ENCODE assay signal across 8 cellular contexts in the genomic region with DNA sequence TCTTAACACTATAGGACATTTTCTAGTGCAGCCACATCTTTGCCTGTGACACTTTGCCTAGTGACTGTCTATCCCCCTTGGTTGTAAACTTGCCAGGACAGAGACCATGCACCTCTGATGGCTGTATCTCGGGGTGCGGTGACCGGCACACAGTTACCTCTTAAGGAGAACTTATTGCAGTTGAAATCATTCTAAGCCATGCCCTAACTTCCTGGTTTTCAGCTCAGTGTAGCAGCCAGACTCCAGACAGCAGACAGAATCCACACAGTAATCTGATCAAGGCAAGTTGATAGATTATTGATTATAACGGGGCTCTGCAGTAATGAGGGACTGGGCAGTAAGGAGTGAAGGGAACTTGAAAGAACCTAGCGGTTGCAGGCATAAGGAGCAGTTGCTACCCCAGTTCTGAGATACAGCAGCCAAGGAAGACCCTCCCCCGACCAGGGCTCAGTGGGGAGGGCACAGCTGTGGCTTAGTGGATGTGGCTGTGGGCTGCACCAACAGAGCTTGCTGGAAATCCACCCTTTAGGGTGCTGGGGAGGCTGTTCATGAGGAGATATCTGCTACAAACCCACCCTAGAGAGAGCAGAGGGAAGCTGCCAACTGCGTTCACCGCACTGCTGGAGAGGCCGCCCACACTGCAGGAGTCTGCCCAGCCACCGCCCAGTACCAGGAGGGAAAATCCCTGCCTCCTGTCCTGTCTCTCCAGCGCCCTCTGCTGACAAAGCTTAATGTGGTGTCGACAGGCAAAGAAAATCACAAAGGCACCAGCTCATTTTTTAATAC.
A peak's percentile ranks its signal among the peaks of the same experiment; 100 is the strongest.
DNase-seq lines count a peak whose midpoint lies in the region; ATAC-seq lines count a peak whose summit lies in the region.

No MANE protein-coding gene starts in this region.

- peaks cover 56% of the 10 kb centered on the region for H3K4me1 Mint-ChIP-seq in central memory CD8-positive, alpha-beta T cell

- H3K9me3 Mint-ChIP-seq in central memory CD8-positive, alpha-beta T cell, result no peaks in the 10 kb centered on the region

- peaks cover 7% of the 10 kb centered on the region for H3K36me3 Mint-ChIP-seq in central memory CD8-positive, alpha-beta T cell (ENCODE audit: insufficient read depth)

- peak overlapping the region; percentile 50 for H3K4me3 Mint-ChIP-seq in central memory CD8-positive, alpha-beta T cell

- no peaks in the 10 kb centered on the region for H3K27me3 Mint-ChIP-seq in central memory CD8-positive, alpha-beta T cell

- no peak overlapping the region for H3K27ac Mint-ChIP-seq in central memory CD8-positive, alpha-beta T cell (ENCODE audit: low read depth)

- ATAC-seq in HG03064 (IDR thresholded peaks at IDR 0.05; ENCODE audit: low read depth, unreplicated experiment) (peak; percentile 85), HG03521 (IDR thresholded peaks at IDR 0.05; ENCODE audit: unreplicated experiment) (no peak)
- ATAC-seq in central memory CD8-positive, alpha-beta T cell (replicated peaks; ENCODE audit: extremely low read depth, poor library complexity, severe bottlenecking), result peak; percentile 68

- DNase-seq in GDM1 (lab: John Stamatoyannopoulos, UW), result peak; percentile 79
- DNase-seq in NCI-H446 treated with DMSO at 0.1 percent for 48 hours (lab: John Stamatoyannopoulos, UW), result peak; percentile 74
- DNase-seq in activated CD4-positive, CD25-positive, alpha-beta regulatory T cell treated with anti-CD3 and anti-CD28 coated beads, Interleukin-2, amount 50 U/mL, for 72 hours, result peak; percentile 87
- peak; percentile 72 to 73 for DNase-seq in central memory CD8-positive, alpha-beta T cell (ENCODE audit: low spot score in 2 of 2)
- peak; percentile 84 for DNase-seq in kidney tubule cell (ENCODE audit: low spot score)
- DNase-seq in stimulated activated CD4-positive, alpha-beta T cell treated with anti-CD3 and anti-CD28 coated beads, Interleukin-4, amount 100 ng/mL, for 1 hour, result peak; percentile 86
